In the genomic region with DNA sequence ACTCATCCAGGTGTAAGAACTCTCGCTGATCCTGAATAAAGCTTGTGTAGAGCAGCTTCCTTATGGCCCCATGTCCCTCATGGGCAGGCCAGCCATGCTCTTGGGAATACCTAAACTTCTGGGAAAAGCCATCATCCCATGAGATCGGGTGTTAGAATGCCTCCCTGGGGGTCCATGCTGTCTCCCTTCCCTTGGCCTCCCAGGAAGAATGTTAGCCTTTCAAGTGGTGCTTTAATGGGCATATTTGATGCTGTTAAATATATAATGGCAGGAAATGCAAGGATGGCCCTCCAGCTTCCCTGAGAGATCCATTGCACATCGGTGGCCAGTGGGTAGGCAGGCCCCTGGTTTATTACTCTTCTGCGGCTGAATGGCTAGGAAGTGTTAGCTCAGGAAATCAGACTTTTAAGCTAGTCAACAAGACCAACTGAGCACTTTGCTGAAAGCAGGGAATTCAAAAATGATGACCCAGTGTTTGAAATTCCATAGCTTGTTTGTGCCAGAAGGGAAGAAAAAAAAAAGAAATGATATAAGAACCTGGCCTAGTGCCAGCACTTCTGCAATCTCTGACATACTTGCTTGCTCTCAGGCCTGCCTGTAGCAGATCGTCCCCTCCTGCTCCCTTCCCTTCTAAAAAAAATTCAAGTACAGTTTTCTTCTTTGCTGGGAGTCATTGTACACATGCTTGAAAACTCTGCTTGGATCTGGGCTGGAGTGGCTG, we compare ENCODE assay signal across 11 cellular contexts.
A peak's percentile ranks its signal among the peaks of the same experiment; 100 is the strongest.
DNase-seq lines count a peak whose midpoint lies in the region; ATAC-seq, FAIRE-seq and TF ChIP-seq lines count a peak whose summit lies in the region.
"Had no signal": no experiment of that assay in that cellular context is flagged by ENCODE, and none has a peak within 500 bp of the region (broad histone marks: within the 10 kb centered on the region; RNA-seq: fewer than 3 reads in every experiment).

No MANE protein-coding gene starts in this region.

- no peak overlapping the region for H3K9ac ChIP-seq in K562 (ENCODE audit: insufficient read depth in 1 of 2, low read depth in 2 of 2, low read length in 2 of 2)

- FAIRE-seq in K562 (lab: Jason Lieb, UNC) = no peak
- FAIRE-seq: endothelial cell of umbilical vein had no signal

- no peaks in the 10 kb centered on the region for H3K36me3 ChIP-seq in K562 (ENCODE audit: control insufficient read depth, insufficient read depth, low read length)
- H3K36me3 ChIP-seq in tibial nerve = no peaks in the 10 kb centered on the region

- intact Hi-C loops in K562 (cut with micrococcal nuclease) = loop anchor here (10.0 kb wide), 1 partner anchor 114 kb away; no protein-coding TSS in a partner anchor

- no peaks in the 10 kb centered on the region for H4K20me1 ChIP-seq in K562 (replicated peaks; ENCODE audit: control insufficient read depth, insufficient read depth, low read length)

- CTCF ChIA-PET in K562 (lab: Yijun Ruan, JAX; ENCODE audit: low intra/inter-chr PET ratio) = no interaction called here

- no peaks in the 10 kb centered on the region for H3K79me2 ChIP-seq in K562 (ENCODE audit: control insufficient read depth, insufficient read depth, low read length)

- DNase-seq in DMS 273 (lab: John Stamatoyannopoulos, UW; ENCODE audit: unreplicated experiment) (peak; percentile 32), DMS 273 treated with DMSO at 0.1 percent for 48 hours (lab: John Stamatoyannopoulos, UW) (no peak), K562 (ENCODE audit: extremely low read depth in 1 of 4, low spot score in 3 of 4) (no peak), kidney tubule cell (ENCODE audit: low spot score) (peak; percentile 30), tibial nerve (ENCODE audit: low spot score in 2 of 2) (peak; percentile 24 to 70), NCI-H774 (lab: John Stamatoyannopoulos, UW) (no peak), NCI-H446 treated with DMSO at 0.1 percent for 48 hours (lab: John Stamatoyannopoulos, UW) (no peak)
- DNase-seq: T-cell had no signal

- H3K27me3 ChIP-seq in K562 (ENCODE audit: control insufficient read depth in 2 of 2, insufficient read depth in 2 of 2, low read length in 2 of 2) (no peaks in the 10 kb centered on the region; a peak in 1 of 5 replicates), tibial nerve (no peaks in the 10 kb centered on the region)

- no peaks in the 10 kb centered on the region for H3K9me1 ChIP-seq in K562 (ENCODE audit: control insufficient read depth, insufficient read depth, low read length)

- H3K27ac ChIP-seq in K562 (ENCODE audit: extremely low read depth, low read depth, low read length) (no peak overlapping the region), tibial nerve (peak overlapping the region in 2 of 4 donors; percentile 50 to 65)
- H3K27ac ChIP-seq: 22Rv1 had no signal

- TF ChIP-seq CTCF in K562 (IDR thresholded peaks at IDR 0.05 in 2 of 3, conservative IDR thresholded peaks at IDR 0.05 in 1 of 3; ENCODE audit: insufficient read depth in 2 of 3, low read depth in 1 of 3, low read length in 3 of 3) (no peak), tibial nerve (IDR thresholded peaks at IDR 0.05) (no peak)

- POLR2A ChIA-PET in K562 (lab: Yijun Ruan, JAX) = no interaction called here

- no peak for TF ChIP-seq POLR2A in K562 (conservative IDR thresholded peaks at IDR 0.05)
- TF ChIP-seq POLR2A in tibial nerve (IDR thresholded peaks at IDR 0.05) = no peak

- no peak for TF ChIP-seq RAD21 in K562 (CRISPR knock-in tag; conservative IDR thresholded peaks at IDR 0.05 in 1 of 2, IDR thresholded peaks at IDR 0.05 in 1 of 2)

- H3K4me3 ChIP-seq in K562 (no peak overlapping the region), tibial nerve (no peak overlapping the region)

- WGBS in K562 (ENCODE audit: insufficient coverage, low coverage, missing lambda C conversion rate) = 5% methylated on average over 5 of the region's 5 CpGs
- WGBS in tibial nerve, 2 donors = 29 to 35% methylated on average over 5 of the region's 5 CpGs

- no TSS peak for BruUV-seq in K562 (replicated peaks; lab: Mats Ljungman, UMichigan)

- H2AFZ ChIP-seq in K562 (ENCODE audit: low read depth, low read length) = no peak overlapping the region

- no peak for ATAC-seq in K562
- ATAC-seq in GM19452 (IDR thresholded peaks at IDR 0.05; ENCODE audit: unreplicated experiment) = no peak
- ATAC-seq: T-cell had no signal

- in situ Hi-C loops in K562 (cut with MboI) = no loop called here

- TF ChIP-seq EP300 in K562 (IDR thresholded peaks at IDR 0.05; ENCODE audit: low read length) (no peak), tibial nerve (IDR thresholded peaks at IDR 0.05) (peak in 1 of 2 donors; percentile 61)

- H3K4me2 ChIP-seq in K562 (ENCODE audit: insufficient read depth, low read length) = no peak overlapping the region

- no peaks in the 10 kb centered on the region for H3K9me3 ChIP-seq in K562 (replicated peaks; ENCODE audit: control insufficient read depth, insufficient read depth, low read depth, low read length)
- no peaks in the 10 kb centered on the region for H3K9me3 ChIP-seq in tibial nerve

- H3K4me1 ChIP-seq in K562 (replicated peaks in 1 of 2; ENCODE audit: control insufficient read depth in 2 of 2, insufficient read depth in 2 of 2, low read length in 2 of 2) (no peaks in the 10 kb centered on the region), tibial nerve (peaks cover 0 to 42% (median 7%) of the 10 kb centered on the region in 4 donors)

TF ChIP-seq in K562, 482 proteins besides CTCF, POLR2A, EP300 and RAD21:
- TF ChIP-seq KAT7 (CRISPR knock-in tag; IDR thresholded peaks at IDR 0.05; ENCODE audit: borderline replicate concordance) (no peak), NFIC (IDR thresholded peaks at IDR 0.05) (peak; percentile 79)

Comparison
In these comparisons a context has a peak if more than half of its experiments do, and no peak if none do; other contexts are left out.
1. DNase-seq: peak in DMS 273 (single experiment), kidney tubule cell (single experiment) and tibial nerve (2 of 2); none in DMS 273 treated with DMSO at 0.1 percent for 48 hours (single experiment), K562 (0 of 4), NCI-H774 (single experiment) and NCI-H446 treated with DMSO at 0.1 percent for 48 hours (single experiment).